In the genomic region with DNA sequence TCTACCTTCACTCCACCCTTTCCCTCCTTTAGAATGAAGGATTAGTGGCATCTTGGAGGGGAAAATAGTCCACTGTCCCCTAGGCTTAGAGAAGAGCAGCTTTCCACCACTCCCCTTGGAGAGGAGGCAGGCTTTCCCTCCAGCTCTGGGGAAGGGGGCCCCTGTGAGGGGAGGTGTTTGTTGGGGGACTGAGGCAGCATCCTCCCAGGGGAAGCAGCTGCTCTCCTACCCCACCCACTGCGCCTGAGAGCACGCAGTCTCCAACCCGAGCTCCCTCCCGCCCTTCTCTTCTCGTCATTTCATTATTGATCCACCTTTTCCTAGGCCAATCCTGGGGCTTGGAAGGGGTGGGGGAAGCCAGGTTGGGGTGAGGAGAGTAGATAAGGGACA, we compare ENCODE assay signal across 8 cellular contexts. TPM values are rescaled to one million over a fixed set of nuclear protein-coding genes. Genes with fewer than 3 reads are reported as not detected.
DNase-seq lines count a peak whose midpoint lies in the region; ATAC-seq and TF ChIP-seq lines count a peak whose summit lies in the region.

No MANE protein-coding gene starts in this region.

- H3K9me3 ChIP-seq in T-helper 17 cell (ENCODE audit: control insufficient read depth, low read length, poor library complexity, severe bottlenecking) (no peaks in the 10 kb centered on the region), colonic mucosa (no peaks in the 10 kb centered on the region), mesodermal cell (ENCODE audit: control insufficient read depth, low read length) (no peaks in the 10 kb centered on the region), stomach (no peaks in the 10 kb centered on the region)

- peak overlapping the region; percentile 91 to 98 for H3K9ac ChIP-seq in colonic mucosa (ENCODE audit: low read depth in 2 of 2, low read length in 2 of 2)

- no CpG with 5 or more reads among the region's 5 CpGs for WGBS in mesodermal cell (ENCODE audit: insufficient coverage in 2 of 2), 2 experiments
- WGBS in stomach, 5 donors, result 0 to 1% (median 0%) methylated on average over 5 of the region's 5 CpGs

- H3K27ac Mint-ChIP-seq in HFFc6 (peak overlapping the region; percentile 91), T-helper 17 cell (peak overlapping the region; percentile 96)

- peaks cover 62% of the 10 kb centered on the region for H3K4me1 Mint-ChIP-seq in HFFc6 (ENCODE audit: low read depth)
- H3K4me1 Mint-ChIP-seq in T-helper 17 cell, result peaks cover 58% of the 10 kb centered on the region

- H3K4me3 ChIP-seq in AG09309 (ENCODE audit: control insufficient read depth, low read depth, low read length) (peak overlapping the region; percentile 91), colonic mucosa (peak overlapping the region; percentile 95), mesodermal cell (ENCODE audit: extremely low read depth, insufficient read depth, low read length, poor library complexity, severe bottlenecking) (peak overlapping the region; percentile 94), stomach (peak overlapping the region; percentile 92 to 100 (median 98))

- H3K27me3 Mint-ChIP-seq in HFFc6 (ENCODE audit: insufficient read depth) (no peaks in the 10 kb centered on the region; the same call in 1 of the 2 replicates), T-helper 17 cell (no peaks in the 10 kb centered on the region)

- H3K36me3 ChIP-seq in colonic mucosa (no peaks in the 10 kb centered on the region), mesodermal cell (ENCODE audit: control insufficient read depth, insufficient read depth, low read length) (peaks cover 27% of the 10 kb centered on the region), stomach (no peaks in the 10 kb centered on the region)

- TF ChIP-seq CTCF in AG09309 (IDR thresholded peaks at IDR 0.05; ENCODE audit: control insufficient read depth, insufficient read depth, low read depth, low read length, missing control alignments), result no peak
- TF ChIP-seq CTCF in HFFc6 (IDR thresholded peaks at IDR 0.05), result no peak
- TF ChIP-seq CTCF in colonic mucosa (IDR thresholded peaks at IDR 0.05), result no peak
- TF ChIP-seq CTCF in stomach (IDR thresholded peaks at IDR 0.05), result no peak

- 0 out of 2 replicates have a peak, but pooled peaks cover 4% of the 10 kb centered on the region for H3K36me3 Mint-ChIP-seq in HFFc6 (ENCODE audit: low read depth)
- H3K36me3 Mint-ChIP-seq in T-helper 17 cell (ENCODE audit: low read depth), result no peaks in the 10 kb centered on the region

- intact Hi-C loops in colonic mucosa (cut with DNase I) (loop anchor here (5.0 kb wide), 1 partner anchor 35 kb away; the partner anchor contains the start of gene ATP5MG), stomach (cut with DNase I; ENCODE audit: low total_unique reads) (no loop called here)

- H3K27ac ChIP-seq in colonic mucosa, result peak overlapping the region; percentile 91
- peak overlapping the region; percentile 83 for H3K27ac ChIP-seq in mesodermal cell (ENCODE audit: low read depth, low read length, severe bottlenecking)
- H3K27ac ChIP-seq in stomach, result peak overlapping the region; percentile 75 to 96 (median 93)

- H3K4me1 ChIP-seq in colonic mucosa (peaks cover 6% of the 10 kb centered on the region), mesodermal cell (ENCODE audit: control insufficient read depth, insufficient read depth, low read length, poor library complexity, severe bottlenecking) (peaks cover 22% of the 10 kb centered on the region), stomach (peaks cover 38 to 77% (median 73%) of the 10 kb centered on the region in 4 donors)

- DNase-seq in AG09309 (ENCODE audit: low read depth) (no peak), HFFc6 (no peak), T-helper 17 cell (peak in 2 of 3 donors; percentile 12 to 15), colonic mucosa (peak; percentile 63), stomach (no peak), GM19238 (ENCODE audit: insufficient read length, low spot score) (no peak)

- H3K4me3 Mint-ChIP-seq in HFFc6 (peak overlapping the region; percentile 92), T-helper 17 cell (peak overlapping the region; percentile 98)

- H3K27me3 ChIP-seq in colonic mucosa (no peaks in the 10 kb centered on the region), stomach (no peaks in the 10 kb centered on the region)

- TF ChIP-seq EP300 in stomach (IDR thresholded peaks at IDR 0.05), result no peak

- H3K9me3 Mint-ChIP-seq in HFFc6, result no peaks in the 10 kb centered on the region

- TF ChIP-seq POLR2A in stomach (IDR thresholded peaks at IDR 0.05), result no peak

- ATAC-seq in T-helper 17 cell (no peak), HG02970 (IDR thresholded peaks at IDR 0.05; ENCODE audit: low FRiP score, unreplicated experiment) (no peak)

RNA-seq across cellular contexts. Expression of gene KMT2A, which starts 1.4 kb away (rescaled TPM):
- 10 to 100 TPM; 29.3 to 39.3 (median 34.4) TPM for total RNA-seq in HFFc6 (2021; fragmentation: NEBNext Ultra II Directional; extraction: Animal tissue kit (Norgen Biotek cat#: 25700))
- 100 to 1,000 TPM; 156 to 178 TPM for total RNA-seq in T-helper 17 cell
- 10 to 100 TPM; 33.8 to 45.1 TPM for total RNA-seq in colonic mucosa
- polyA plus RNA-seq in mesodermal cell (2013, experiment 1 of 2), result 26.7 TPM
- polyA plus RNA-seq in mesodermal cell (2013, experiment 2 of 2), result 21.2 TPM
- 10 to 100 TPM; 22.0 to 98.2 (median 79.8) TPM for total RNA-seq in stomach
- 1 to 10 TPM; 4.5 to 6.4 (median 5.3) TPM for polyA plus RNA-seq in stomach

RNA-seq across cellular contexts. Expression of gene ATP5MG, which starts 36.3 kb away (rescaled TPM):
- total RNA-seq in HFFc6 (2021; fragmentation: NEBNext Ultra II Directional; extraction: Animal tissue kit (Norgen Biotek cat#: 25700)), result 100 to 1,000 TPM; 196 to 275 (median 223) TPM
- 100 to 1,000 TPM; 183 to 184 TPM for total RNA-seq in T-helper 17 cell
- 100 to 1,000 TPM; 282 to 380 TPM for total RNA-seq in colonic mucosa
- 170 TPM for polyA plus RNA-seq in mesodermal cell (2013, experiment 1 of 2)
- 186 TPM for polyA plus RNA-seq in mesodermal cell (2013, experiment 2 of 2)
- total RNA-seq in stomach, result 100 to 1,000 TPM in 4 of 5 donors, 10 to 100 TPM in 1; 98.5 to 152 (median 113) TPM
- 100 to 1,000 TPM; 233 to 312 (median 288) TPM for polyA plus RNA-seq in stomach

Comparison
In these comparisons a context has a peak if more than half of its experiments do, and no peak if none do; other contexts are left out.
1. DNase-seq: peak in T-helper 17 cell (2 of 3) and colonic mucosa (single experiment); none in AG09309 (single experiment), HFFc6 (single experiment), stomach (single experiment) and GM19238 (single experiment).
2. Peak in every context shown above with its lines, with median percentiles within 50 percentile points of each other: H3K4me3 ChIP-seq and H3K27ac ChIP-seq.